Comparison of ENCODE assay signal across 5 cellular contexts in the genomic region with DNA sequence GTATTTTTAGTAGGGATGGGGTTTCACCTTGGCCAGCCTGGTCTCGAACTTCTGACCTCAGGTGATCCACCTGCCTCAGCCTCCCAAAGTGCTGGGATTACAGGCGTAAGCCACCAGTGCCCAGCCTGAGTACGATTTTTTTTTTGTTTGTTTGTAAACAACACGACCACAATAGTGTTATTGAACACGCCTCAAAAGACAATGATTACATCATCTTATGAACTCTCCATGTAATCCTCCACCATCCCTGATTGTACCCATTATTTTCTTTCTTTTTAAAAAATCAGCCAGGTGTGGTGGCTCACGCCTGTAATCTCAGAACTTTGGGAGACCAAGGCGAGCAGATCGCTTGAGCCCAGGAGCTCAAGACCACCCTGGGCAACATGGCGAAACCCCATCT. TPM values are rescaled to one million over a fixed set of nuclear protein-coding genes. Genes with fewer than 3 reads are reported as not detected.
"Had no signal": no experiment of that assay in that cellular context is flagged by ENCODE, and none has a peak within 500 bp of the region (broad histone marks: within the 10 kb centered on the region; RNA-seq: fewer than 3 reads in every experiment).

No MANE protein-coding gene starts in this region.

- H3K36me3 ChIP-seq: HAP-1 had no signal

- H3K4me1 ChIP-seq: HAP-1 had no signal

- H3K4me3 ChIP-seq: GM23248, HAP-1 had no signal

- H3K9me3 ChIP-seq: HAP-1 had no signal

- DNase-seq: GOT3, H7 had no signal

- H3K27ac ChIP-seq: GM23248 had no signal

- H3K27ac Mint-ChIP-seq: IgD-negative memory B cell had no signal

- H3K9ac ChIP-seq: GM23248 had no signal

- H3K4me3 Mint-ChIP-seq: IgD-negative memory B cell had no signal

RNA-seq across cellular contexts. Expression of gene TBX3, which starts 25.1 kb away (rescaled TPM):
- polyA plus RNA-seq: IgD-negative memory B cell had no signal
